ENCODE assay signal across 8 cellular contexts in genomic region chr4:118033148-118034060, GRCh38. TPM values are rescaled to one million over a fixed set of nuclear protein-coding genes. Genes with fewer than 3 reads are reported as not detected.
A peak's percentile ranks its signal among the peaks of the same experiment; 100 is the strongest.
DNase-seq lines count a peak whose midpoint lies in the region; TF ChIP-seq lines count a peak whose summit lies in the region.

No MANE protein-coding gene starts in this region.

- no TSS peak for BruUV-seq in MCF 10A (replicated peaks; lab: Mats Ljungman, UMichigan)

- intact Hi-C loops in MCF 10A (cut with micrococcal nuclease) = loop anchor here (1.0 to 5.0 kb wide), 6 partner anchors 189 to 1851 kb away; no protein-coding TSS in a partner anchor

- H3K27me3 ChIP-seq in smooth muscle cell (ENCODE audit: low read depth) = no peaks in the 10 kb centered on the region

- H3K4me2 ChIP-seq in smooth muscle cell = peak overlapping the region; percentile 98

- H2AFZ ChIP-seq in smooth muscle cell (ENCODE audit: low read depth) = peak overlapping the region; percentile 95

- no peak overlapping the region for H3K27ac Mint-ChIP-seq in MCF 10A (ENCODE audit: low read depth, unreplicated experiment)

- 1% methylated on average over 59 of the region's 100 CpGs for WGBS in smooth muscle cell (ENCODE audit: low lambda C conversion rate)

- H3K27ac ChIP-seq in smooth muscle cell (ENCODE audit: low read depth) = no peak overlapping the region

- H3F3A ChIP-seq in smooth muscle cell (ENCODE audit: low read depth) = no peaks in the 10 kb centered on the region

- no peaks in the 10 kb centered on the region for H3K27me3 Mint-ChIP-seq in MCF 10A (ENCODE audit: insufficient read depth, unreplicated experiment)

- no peak for TF ChIP-seq CTCF in MCF 10A (IDR thresholded peaks at IDR 0.05; ENCODE audit: unreplicated experiment)
- no peak for TF ChIP-seq CTCF in smooth muscle cell (IDR thresholded peaks at IDR 0.05; ENCODE audit: borderline replicate concordance, insufficient read depth, poor library complexity, severe bottlenecking)

- no peaks in the 10 kb centered on the region for H3K36me3 Mint-ChIP-seq in MCF 10A (ENCODE audit: insufficient read depth, unreplicated experiment)

- H3K4me3 ChIP-seq in smooth muscle cell = peak overlapping the region; percentile 78

- no peaks in the 10 kb centered on the region for H3K9me3 ChIP-seq in smooth muscle cell (replicated peaks; ENCODE audit: low read depth)

- H3K36me3 ChIP-seq in smooth muscle cell (ENCODE audit: low read depth) = no peaks in the 10 kb centered on the region

- H4K20me1 ChIP-seq in smooth muscle cell (ENCODE audit: low read depth) = no peaks in the 10 kb centered on the region

- POLR2A ChIA-PET in MCF 10A (lab: Yijun Ruan, JAX) = no interaction called here

- CTCF ChIA-PET in MCF 10A (lab: Yijun Ruan, JAX) = interaction anchor here (0.6 to 3.4 kb wide), 25 partner anchors 9 to 1854 kb away, joined by 3 to 25 read pairs (median 4); no protein-coding TSS in a partner anchor

- H3K4me1 ChIP-seq in smooth muscle cell (ENCODE audit: low read depth) = no peaks in the 10 kb centered on the region

- DNase-seq in stimulated activated CD4-positive, alpha-beta T cell treated with anti-CD3 and anti-CD28 coated beads, Interleukin-15, amount 100 ng/mL, for 24 hours = peak; percentile 23
- DNase-seq in stimulated activated CD4-positive, alpha-beta T cell treated with anti-CD3 and anti-CD28 coated beads, Interleukin-4, amount 100 ng/mL, for 4 hours = no peak
- DNase-seq in NCI-H460 (ENCODE audit: extremely low read depth, low read depth) (peak; percentile 20), MCF 10A (ENCODE audit: unreplicated experiment) (peak; percentile 62), iris pigment epithelial cell (ENCODE audit: low read depth) (peak; percentile 40), smooth muscle cell (lab: John Stamatoyannopoulos, UW; ENCODE audit: unreplicated experiment) (peak; percentile 34), NCI-H2029 treated with DMSO at 0.1 percent for 48 hours (lab: John Stamatoyannopoulos, UW) (no peak), NOMO-1 treated with DMSO at 0.1 percent for 48 hours (lab: John Stamatoyannopoulos, UW; ENCODE audit: unreplicated experiment) (no peak)

- peak overlapping the region; percentile 64 for H3K4me3 Mint-ChIP-seq in MCF 10A (ENCODE audit: unreplicated experiment)

- H3K4me1 Mint-ChIP-seq in MCF 10A (ENCODE audit: insufficient read depth, unreplicated experiment) = no peaks in the 10 kb centered on the region

- no peaks in the 10 kb centered on the region for H3K79me2 ChIP-seq in smooth muscle cell (ENCODE audit: low read depth)

- H3K9me3 Mint-ChIP-seq in MCF 10A (ENCODE audit: unreplicated experiment) = no peaks in the 10 kb centered on the region

- no peak overlapping the region for H3K9ac ChIP-seq in smooth muscle cell (ENCODE audit: low read depth)

RNA-seq across cellular contexts. Expression of gene NDST3, which starts 0.9 kb away (rescaled TPM):
- 0.12 TPM in 1 of 2 replicates, not detected in the other for total RNA-seq in NCI-H460 (2014; rRNA removed; shearing (Covaris generic))
- polyA plus RNA-seq in NCI-H460 (2014; cell fraction: nucleus; rRNA removed) = 0.17 TPM in 1 of 2 replicates, not detected in the other
- total RNA-seq in MCF 10A (2022) = not detected in 2 replicates
- 0.09 and 0.13 TPM in 2 replicates for total RNA-seq in smooth muscle cell
- 0.14 TPM in 1 of 2 replicates, not detected in the other for polyA plus RNA-seq in smooth muscle cell

Comparison
In these comparisons a context has a peak if more than half of its experiments do, and no peak if none do; other contexts are left out.
1. DNase-seq: peak in stimulated activated CD4-positive, alpha-beta T cell treated with anti-CD3 and anti-CD28 coated beads, Interleukin-15, amount 100 ng/mL, for 24 hours (single experiment), NCI-H460 (single experiment), MCF 10A (single experiment), iris pigment epithelial cell (single experiment) and smooth muscle cell (single experiment); none in stimulated activated CD4-positive, alpha-beta T cell treated with anti-CD3 and anti-CD28 coated beads, Interleukin-4, amount 100 ng/mL, for 4 hours (0 of 2), NCI-H2029 treated with DMSO at 0.1 percent for 48 hours (single experiment) and NOMO-1 treated with DMSO at 0.1 percent for 48 hours (single experiment).